17 cellular contexts compared by ENCODE assay signal in the genomic region with DNA sequence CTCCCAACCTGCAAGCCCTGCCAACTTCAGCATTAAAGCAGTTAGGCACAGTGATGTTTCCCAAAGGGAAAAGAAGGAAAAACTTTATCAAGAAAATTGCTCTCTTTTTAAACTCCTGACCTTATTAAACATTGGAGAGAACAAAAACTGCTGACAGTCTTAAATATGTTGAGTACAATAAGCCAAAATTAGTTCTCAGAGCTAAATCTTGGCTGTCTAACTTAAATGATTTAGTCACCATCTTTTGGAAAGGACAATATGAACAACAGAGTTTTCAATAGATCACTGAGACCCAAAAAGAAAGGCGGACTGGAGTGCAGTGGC.
A peak's percentile ranks its signal among the peaks of the same experiment; 100 is the strongest.
DNase-seq lines count a peak whose midpoint lies in the region; ATAC-seq and TF ChIP-seq lines count a peak whose summit lies in the region.
"Had no signal": no experiment of that assay in that cellular context is flagged by ENCODE, and none has a peak within 500 bp of the region (broad histone marks: within the 10 kb centered on the region; RNA-seq: fewer than 3 reads in every experiment).

No MANE protein-coding gene starts in this region.

- H3K27ac ChIP-seq in ACC112 (ENCODE audit: low read depth, low read length), result no peak overlapping the region
- H3K27ac ChIP-seq: prostate gland had no signal

- DNase-seq in CD14-positive monocyte (ENCODE audit: low spot score) (no peak), adipocyte (ENCODE audit: low read depth) (no peak), activated gamma-delta T cell treated with Interleukin-2 at 50 U/mL for 16 hours (no peak), ureter (ENCODE audit: low spot score) (no peak), sciatic nerve (ENCODE audit: low spot score) (no peak)
- DNase-seq in natural killer cell treated with Interleukin-12 subunit alpha and Interleukin-12 subunit beta and Interleukin-15 and Interleukin-18, amount 100 ng/mL, for 72 hours (ENCODE audit: low spot score), result no peak
- DNase-seq: activated CD4-positive, CD25-positive, alpha-beta regulatory T cell; body of pancreas; CD8-positive, alpha-beta T cell; Kasumi-1; NCI-H1694; NCI-H526 treated with DMSO at 0.1 percent for 48 hours; transverse colon had no signal

- H3K4me1 ChIP-seq in ACC112 (ENCODE audit: control insufficient read depth, insufficient read depth, low read length, unreplicated experiment) (peaks cover 5% of the 10 kb centered on the region), adipocyte (ENCODE audit: control insufficient read depth, insufficient read depth, low read length) (peaks cover 14% of the 10 kb centered on the region)
- H3K4me1 ChIP-seq: body of pancreas, prostate gland had no signal

- peak overlapping the region; percentile 45 for H2AFZ ChIP-seq in ACC112 (ENCODE audit: low read length, unreplicated experiment)

- H3K27ac Mint-ChIP-seq in CD14-positive monocyte, result peak overlapping the region in 6 of 7 donors; percentile 68 to 93 (median 80)
- H3K27ac Mint-ChIP-seq in natural killer cell treated with Interleukin-12 subunit alpha and Interleukin-12 subunit beta and Interleukin-15 and Interleukin-18, amount 100 ng/mL, for 72 hours, result peak overlapping the region; percentile 84 to 87
- H3K27ac Mint-ChIP-seq: CD8-positive, alpha-beta T cell; mesothelial cell of epicardium had no signal

- H3K27me3 Mint-ChIP-seq in CD14-positive monocyte (ENCODE audit: low read depth in 3 of 3), result no peaks in the 10 kb centered on the region
- no peaks in the 10 kb centered on the region for H3K27me3 Mint-ChIP-seq in natural killer cell treated with Interleukin-12 subunit alpha and Interleukin-12 subunit beta and Interleukin-15 and Interleukin-18, amount 100 ng/mL, for 72 hours

- ATAC-seq in natural killer cell treated with Interleukin-12 subunit alpha and Interleukin-12 subunit beta and Interleukin-15 and Interleukin-18, amount 100 ng/mL, for 72 hours, result no peak
- ATAC-seq in HG03354 (IDR thresholded peaks at IDR 0.05; ENCODE audit: poor library complexity, severe bottlenecking, unreplicated experiment), result no peak
- ATAC-seq in sciatic nerve, result no peak
- ATAC-seq: body of pancreas; CD8-positive, alpha-beta T cell had no signal

- H3K4me1 Mint-ChIP-seq in CD14-positive monocyte, result peaks cover 27% of the 10 kb centered on the region
- peaks cover 16 to 27% of the 10 kb centered on the region in 2 donors for H3K4me1 Mint-ChIP-seq in natural killer cell treated with Interleukin-12 subunit alpha and Interleukin-12 subunit beta and Interleukin-15 and Interleukin-18, amount 100 ng/mL, for 72 hours (ENCODE audit: low read depth in 2 of 2)

- H3K4me3 ChIP-seq in ACC112 (ENCODE audit: low read depth, low read length) (no peak overlapping the region), adipocyte (ENCODE audit: low read length) (peak overlapping the region; percentile 24)
- H3K4me3 ChIP-seq: body of pancreas, prostate gland, transverse colon had no signal

- peak overlapping the region; percentile 59 for H3K9ac ChIP-seq in adipocyte (ENCODE audit: low read length)

- no peak for TF ChIP-seq CTCF in CD14-positive monocyte (IDR thresholded peaks at IDR 0.05)

- no peaks in the 10 kb centered on the region for H3K9me3 ChIP-seq in adipocyte (ENCODE audit: control insufficient read depth, low read length)
- H3K9me3 ChIP-seq: body of pancreas, prostate gland, transverse colon had no signal

- peaks cover 0 to 4% (median 0%) of the 10 kb centered on the region in 7 donors for H3K9me3 Mint-ChIP-seq in CD14-positive monocyte
- peaks cover 3% of the 10 kb centered on the region for H3K9me3 Mint-ChIP-seq in natural killer cell treated with Interleukin-12 subunit alpha and Interleukin-12 subunit beta and Interleukin-15 and Interleukin-18, amount 100 ng/mL, for 72 hours
- H3K9me3 Mint-ChIP-seq: CD8-positive, alpha-beta T cell; mesothelial cell of epicardium had no signal

- H3K36me3 ChIP-seq in ACC112 (ENCODE audit: insufficient read depth, low read length) (no peaks in the 10 kb centered on the region), adipocyte (ENCODE audit: control insufficient read depth, insufficient read depth, low read length, severe bottlenecking) (no peaks in the 10 kb centered on the region)
- H3K36me3 ChIP-seq: prostate gland, transverse colon had no signal

- intact Hi-C loops in CD14-positive monocyte (cut with micrococcal nuclease), result no loop called here
- intact Hi-C loops in sciatic nerve (cut with DNase I), result no loop called here

- no peaks in the 10 kb centered on the region for H3K27me3 ChIP-seq in ACC112 (ENCODE audit: insufficient read depth, low read length)
- H3K27me3 ChIP-seq in adipocyte (replicated peaks; ENCODE audit: control insufficient read depth, insufficient read depth, low read length), result no peaks in the 10 kb centered on the region
- H3K27me3 ChIP-seq: body of pancreas, transverse colon had no signal

- H3K36me3 Mint-ChIP-seq in CD14-positive monocyte, result peaks cover 0 to 2% of the 10 kb centered on the region in 2 donors
- peaks cover 4% of the 10 kb centered on the region for H3K36me3 Mint-ChIP-seq in natural killer cell treated with Interleukin-12 subunit alpha and Interleukin-12 subunit beta and Interleukin-15 and Interleukin-18, amount 100 ng/mL, for 72 hours
- H3K36me3 Mint-ChIP-seq: CD8-positive, alpha-beta T cell; mesothelial cell of epicardium had no signal

- no peak overlapping the region for H3K4me3 Mint-ChIP-seq in CD14-positive monocyte
- no peak overlapping the region for H3K4me3 Mint-ChIP-seq in natural killer cell treated with Interleukin-12 subunit alpha and Interleukin-12 subunit beta and Interleukin-15 and Interleukin-18, amount 100 ng/mL, for 72 hours
- H3K4me3 Mint-ChIP-seq: CD8-positive, alpha-beta T cell; mesothelial cell of epicardium had no signal

- no peaks in the 10 kb centered on the region for H3K79me2 ChIP-seq in ACC112 (ENCODE audit: control insufficient read depth, insufficient read depth, low read length, unreplicated experiment)
